ENCODE assay signal across 8 cellular contexts in the genomic region with DNA sequence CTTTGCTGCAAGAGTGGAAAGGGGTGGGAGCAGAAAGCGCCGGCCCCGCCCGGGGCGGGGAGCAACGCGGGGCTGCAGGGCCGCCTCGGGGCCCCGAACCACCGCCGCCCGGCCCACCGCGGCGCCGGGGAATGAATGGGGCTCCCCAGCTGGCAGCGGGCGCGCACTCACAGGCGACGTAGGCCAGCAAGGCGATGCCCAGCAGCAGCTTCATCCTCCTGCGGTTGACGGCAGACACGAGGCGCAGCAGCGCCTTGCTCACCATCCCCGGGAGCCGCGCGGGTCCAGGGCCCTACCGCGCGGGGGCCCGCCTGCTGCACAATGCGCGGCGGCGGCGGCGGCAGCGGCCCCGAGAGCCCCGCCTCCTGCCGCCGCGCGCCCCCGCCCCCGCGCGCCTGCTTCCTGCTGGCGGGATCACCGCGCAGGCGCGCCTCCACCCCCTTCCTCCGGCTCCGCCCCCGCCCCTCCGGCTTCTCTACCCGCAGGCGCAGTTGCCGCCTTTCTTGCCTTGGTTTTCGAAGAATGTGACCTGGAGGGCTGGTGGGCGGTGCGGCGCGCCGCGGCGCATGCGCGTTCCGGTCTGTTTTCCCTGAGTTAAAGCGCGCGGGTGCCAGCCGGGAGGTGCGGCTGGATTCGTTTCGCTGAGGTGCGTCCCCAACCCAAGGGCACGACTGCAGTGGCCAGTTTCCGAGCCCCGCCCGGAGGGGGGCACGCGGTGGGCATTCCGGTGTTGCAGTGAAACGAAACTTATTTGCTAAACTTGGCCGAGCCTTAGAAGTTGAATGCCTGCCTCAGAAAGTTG. TPM values are rescaled to one million over a fixed set of nuclear protein-coding genes. Genes with fewer than 3 reads are reported as not detected.
A peak's percentile ranks its signal among the peaks of the same experiment; 100 is the strongest.
DNase-seq lines count a peak whose midpoint lies in the region; ATAC-seq and TF ChIP-seq lines count a peak whose summit lies in the region.

Gene UXS1, minus strand, starts transcription at position 325 of the 802 bp plus-strand sequence. Its CDS starts 60 bp downstream, at position 265.

- under 1% methylated on average over 93 of the region's 93 CpGs for WGBS in liver

- TF ChIP-seq RAD21 in liver (IDR thresholded peaks at IDR 0.05), result peak; percentile 11 to 33

- H3K9ac ChIP-seq in liver (ENCODE audit: low read depth in 1 of 2, low read length in 2 of 2), result peak within 1 kb of the TSS; percentile 59 to 90

- peaks cover 0 to 13% (median 9%) of the 10 kb centered on the region in 4 donors for H3K4me1 ChIP-seq in liver (ENCODE audit: control insufficient read depth in 4 of 4, insufficient read depth in 4 of 4, low read length in 3 of 4)

- H3K27ac ChIP-seq in liver (ENCODE audit: low read depth in 1 of 2, low read length in 2 of 2), result peak within 1 kb of the TSS; percentile 66 to 80

- ATAC-seq in GM19395 (IDR thresholded peaks at IDR 0.05; ENCODE audit: unreplicated experiment), result peak; percentile 77
- peak; percentile 67 for ATAC-seq in HG03565 (IDR thresholded peaks at IDR 0.05; ENCODE audit: unreplicated experiment)

- peak within 1 kb of the TSS; percentile 79 to 91 (median 90) for H3K4me3 ChIP-seq in liver (ENCODE audit: low read depth in 1 of 3, low read length in 3 of 3)

- no peak for TF ChIP-seq CTCF in liver (IDR thresholded peaks at IDR 0.05; ENCODE audit: low read depth, low read length, missing input control)

- peak; percentile 69 to 98 (median 94) for DNase-seq in C1 segment of cervical spinal cord (lab: John Stamatoyannopoulos, UW)
- peak; percentile 95 for DNase-seq in NCI-H774 (lab: John Stamatoyannopoulos, UW)
- DNase-seq in activated CD4-positive, alpha-beta T cell treated with anti-CD3 and anti-CD28 coated beads, Interleukin-2, amount 50 U/mL, for 48 hours, result peak; percentile 97 to 98
- DNase-seq in dermis microvascular lymphatic vessel endothelial cell (ENCODE audit: low read depth in 2 of 2), result peak; percentile 92 to 97
- peak; percentile 98 for DNase-seq in stimulated activated CD4-positive, alpha-beta T cell treated with anti-CD3 and anti-CD28 coated beads, Interleukin-4, amount 100 ng/mL, for 24 hours

- H3K36me3 ChIP-seq in liver (ENCODE audit: control insufficient read depth in 4 of 4, insufficient read depth in 3 of 4, low read depth in 1 of 4, low read length in 3 of 4), result no peaks in the 10 kb centered on the region

- no peaks in the 10 kb centered on the region for H3K27me3 ChIP-seq in liver (ENCODE audit: control insufficient read depth in 4 of 4, insufficient read depth in 4 of 4, low read length in 3 of 4)

- no peaks in the 10 kb centered on the region for H3K9me3 ChIP-seq in liver (ENCODE audit: control insufficient read depth in 4 of 4, low read length in 3 of 4)

TF ChIP-seq in liver, 16 proteins besides CTCF, POLR2A, EP300 and RAD21:
- TF ChIP-seq JUND (IDR thresholded peaks at IDR 0.05) (no peak), FOXA2 (IDR thresholded peaks at IDR 0.05) (no peak), TAF1 (conservative IDR thresholded peaks at IDR 0.05) (no peak), RXRA (IDR thresholded peaks at IDR 0.05) (peak; percentile 7 to 22), YY1 (IDR thresholded peaks at IDR 0.05) (peak; percentile 58), HNF4A (conservative IDR thresholded peaks at IDR 0.05) (peak in 1 of 2 donors; percentile 43), HNF4G (IDR thresholded peaks at IDR 0.05) (no peak), FOXA1 (IDR thresholded peaks at IDR 0.05) (no peak), GABPA (IDR thresholded peaks at IDR 0.05 in 1 of 2, conservative IDR thresholded peaks at IDR 0.05 in 1 of 2) (no peak), EGR1 (IDR thresholded peaks at IDR 0.05; ENCODE audit: low read depth in 2 of 2) (peak; percentile 85 to 88), NR2F2 (IDR thresholded peaks at IDR 0.05) (no peak), SP1 (IDR thresholded peaks at IDR 0.05) (peak; percentile 42)
- TF ChIP-seq, protein P1, sequence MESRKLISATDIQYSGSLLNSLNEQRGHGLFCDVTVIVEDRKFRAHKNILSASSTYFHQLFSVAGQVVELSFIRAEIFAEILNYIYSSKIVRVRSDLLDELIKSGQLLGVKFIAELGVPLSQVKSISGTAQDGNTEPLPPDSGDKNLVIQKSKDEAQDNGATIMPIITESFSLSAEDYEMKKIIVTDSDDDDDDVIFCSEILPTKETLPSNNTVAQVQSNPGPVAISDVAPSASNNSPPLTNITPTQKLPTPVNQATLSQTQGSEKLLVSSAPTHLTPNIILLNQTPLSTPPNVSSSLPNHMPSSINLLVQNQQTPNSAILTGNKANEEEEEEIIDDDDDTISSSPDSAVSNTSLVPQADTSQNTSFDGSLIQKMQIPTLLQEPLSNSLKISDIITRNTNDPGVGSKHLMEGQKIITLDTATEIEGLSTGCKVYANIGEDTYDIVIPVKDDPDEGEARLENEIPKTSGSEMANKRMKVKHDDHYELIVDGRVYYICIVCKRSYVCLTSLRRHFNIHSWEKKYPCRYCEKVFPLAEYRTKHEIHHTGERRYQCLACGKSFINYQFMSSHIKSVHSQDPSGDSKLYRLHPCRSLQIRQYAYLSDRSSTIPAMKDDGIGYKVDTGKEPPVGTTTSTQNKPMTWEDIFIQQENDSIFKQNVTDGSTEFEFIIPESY (IDR thresholded peaks at IDR 0.05), result no peak
- TF ChIP-seq, protein P2, sequence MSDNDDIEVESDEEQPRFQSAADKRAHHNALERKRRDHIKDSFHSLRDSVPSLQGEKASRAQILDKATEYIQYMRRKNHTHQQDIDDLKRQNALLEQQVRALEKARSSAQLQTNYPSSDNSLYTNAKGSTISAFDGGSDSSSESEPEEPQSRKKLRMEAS (IDR thresholded peaks at IDR 0.05), result peak; percentile 45
- TF ChIP-seq, protein P3, sequence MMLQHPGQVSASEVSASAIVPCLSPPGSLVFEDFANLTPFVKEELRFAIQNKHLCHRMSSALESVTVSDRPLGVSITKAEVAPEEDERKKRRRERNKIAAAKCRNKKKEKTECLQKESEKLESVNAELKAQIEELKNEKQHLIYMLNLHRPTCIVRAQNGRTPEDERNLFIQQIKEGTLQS (IDR thresholded peaks at IDR 0.05), result no peak
- TF ChIP-seq, protein P4, sequence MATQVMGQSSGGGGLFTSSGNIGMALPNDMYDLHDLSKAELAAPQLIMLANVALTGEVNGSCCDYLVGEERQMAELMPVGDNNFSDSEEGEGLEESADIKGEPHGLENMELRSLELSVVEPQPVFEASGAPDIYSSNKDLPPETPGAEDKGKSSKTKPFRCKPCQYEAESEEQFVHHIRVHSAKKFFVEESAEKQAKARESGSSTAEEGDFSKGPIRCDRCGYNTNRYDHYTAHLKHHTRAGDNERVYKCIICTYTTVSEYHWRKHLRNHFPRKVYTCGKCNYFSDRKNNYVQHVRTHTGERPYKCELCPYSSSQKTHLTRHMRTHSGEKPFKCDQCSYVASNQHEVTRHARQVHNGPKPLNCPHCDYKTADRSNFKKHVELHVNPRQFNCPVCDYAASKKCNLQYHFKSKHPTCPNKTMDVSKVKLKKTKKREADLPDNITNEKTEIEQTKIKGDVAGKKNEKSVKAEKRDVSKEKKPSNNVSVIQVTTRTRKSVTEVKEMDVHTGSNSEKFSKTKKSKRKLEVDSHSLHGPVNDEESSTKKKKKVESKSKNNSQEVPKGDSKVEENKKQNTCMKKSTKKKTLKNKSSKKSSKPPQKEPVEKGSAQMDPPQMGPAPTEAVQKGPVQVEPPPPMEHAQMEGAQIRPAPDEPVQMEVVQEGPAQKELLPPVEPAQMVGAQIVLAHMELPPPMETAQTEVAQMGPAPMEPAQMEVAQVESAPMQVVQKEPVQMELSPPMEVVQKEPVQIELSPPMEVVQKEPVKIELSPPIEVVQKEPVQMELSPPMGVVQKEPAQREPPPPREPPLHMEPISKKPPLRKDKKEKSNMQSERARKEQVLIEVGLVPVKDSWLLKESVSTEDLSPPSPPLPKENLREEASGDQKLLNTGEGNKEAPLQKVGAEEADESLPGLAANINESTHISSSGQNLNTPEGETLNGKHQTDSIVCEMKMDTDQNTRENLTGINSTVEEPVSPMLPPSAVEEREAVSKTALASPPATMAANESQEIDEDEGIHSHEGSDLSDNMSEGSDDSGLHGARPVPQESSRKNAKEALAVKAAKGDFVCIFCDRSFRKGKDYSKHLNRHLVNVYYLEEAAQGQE (IDR thresholded peaks at IDR 0.05), result no peak

RNA-seq across cellular contexts. Expression of gene UXS1, which starts in this region (rescaled TPM):
- total RNA-seq in dermis microvascular lymphatic vessel endothelial cell (21.4 and 28.4 TPM in 2 replicates), liver (10 to 100 TPM in 1 of 2 donors, 1 to 10 TPM in 1; 9.4 to 19.9 TPM)
- 10 to 100 TPM in 1 of 2 donors, 1 to 10 TPM in 1; 8.8 to 10.6 TPM for polyA plus RNA-seq in liver

Comparison
In these comparisons a context has a peak if more than half of its experiments do, and no peak if none do; other contexts are left out.
1. Peak in every context shown above with its lines: DNase-seq, ATAC-seq, H3K4me3 ChIP-seq and H3K27ac ChIP-seq.